8 cellular contexts compared by ENCODE assay signal in the genomic region with DNA sequence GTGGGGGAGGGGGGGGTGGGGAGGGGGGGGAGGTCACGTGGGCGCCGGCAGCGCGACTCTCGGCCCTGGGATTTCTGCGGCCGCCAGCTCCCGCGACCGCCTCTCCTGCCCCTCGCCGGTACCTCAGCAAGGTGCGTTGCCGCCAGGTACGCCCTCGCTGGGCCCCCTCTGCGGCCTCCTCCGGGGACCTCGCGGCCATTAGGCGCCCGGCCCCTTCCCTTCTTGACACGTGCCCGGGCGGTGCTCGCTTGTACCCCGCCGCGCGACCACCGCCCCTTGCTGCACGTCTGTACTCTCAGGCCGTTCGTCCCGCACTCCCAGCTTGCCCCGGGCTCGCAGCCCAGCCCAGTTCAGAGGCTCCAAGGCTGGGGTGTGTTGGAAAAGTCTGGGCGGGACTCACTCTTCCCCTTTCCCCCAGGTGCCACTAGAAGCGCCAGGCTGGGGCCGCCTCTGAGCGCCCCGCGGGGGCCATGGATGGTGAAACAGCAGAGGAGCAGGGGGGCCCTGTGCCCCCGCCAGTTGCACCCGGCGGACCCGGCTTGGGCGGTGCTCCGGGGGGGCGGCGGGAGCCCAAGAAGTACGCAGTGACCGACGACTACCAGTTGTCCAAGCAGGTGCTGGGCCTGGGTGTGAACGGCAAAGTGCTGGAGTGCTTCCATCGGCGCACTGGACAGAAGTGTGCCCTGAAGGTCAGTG. TPM values are rescaled to one million over a fixed set of nuclear protein-coding genes. Genes with fewer than 3 reads are reported as not detected.
DNase-seq lines count a peak whose midpoint lies in the region; ATAC-seq and TF ChIP-seq lines count a peak whose summit lies in the region.

A gene (plus strand): TSS at position 56 of the 696 bp plus-strand sequence. CDS start 415 bp downstream, at position 471.

- H3K36me3 ChIP-seq in hepatocyte (replicated peaks; ENCODE audit: insufficient read depth, low read depth) (no peaks in the 10 kb centered on the region), skeletal muscle satellite cell (ENCODE audit: insufficient read depth, low read length) (peaks cover 3% of the 10 kb centered on the region)

- POLR2A ChIA-PET in HEK293T (lab: Yijun Ruan, JAX) = interaction anchor here (0.6 to 3.6 kb wide), 12 partner anchors 10 to 776 kb away, joined by 3 to 12 read pairs (median 3); a partner anchor contains a TSS

- H3K9me3 Mint-ChIP-seq in activated naive CD8-positive, alpha-beta T cell treated with anti-CD3 and anti-CD28 coated beads, Interleukin-2, amount 50 U/mL, for 24 hours = no peaks in the 10 kb centered on the region

- H3K4me3 ChIP-seq in hepatocyte (peak within 1 kb of the TSS; percentile 80), skeletal muscle satellite cell (ENCODE audit: low read length) (peak within 1 kb of the TSS; percentile 97)

- H3K4me2 ChIP-seq in hepatocyte = peak within 1 kb of the TSS; percentile 93
- H3K4me2 ChIP-seq in skeletal muscle satellite cell (ENCODE audit: low read length) = peak within 1 kb of the TSS; percentile 98

- peak within 1 kb of the TSS; percentile 90 for H3K27ac Mint-ChIP-seq in activated naive CD8-positive, alpha-beta T cell treated with anti-CD3 and anti-CD28 coated beads, Interleukin-2, amount 50 U/mL, for 24 hours

- H3K9ac ChIP-seq in skeletal muscle satellite cell (ENCODE audit: low read depth, low read length) = peak within 1 kb of the TSS; percentile 95

- H3K9me2 ChIP-seq in hepatocyte (replicated peaks; ENCODE audit: insufficient read depth) = no peaks in the 10 kb centered on the region

- DNase-seq in NCI-H82 (lab: John Stamatoyannopoulos, UW) (peak; percentile 58), NCI-H82 treated with DMSO at 0.1 percent for 48 hours (lab: John Stamatoyannopoulos, UW; ENCODE audit: unreplicated experiment) (no peak), HEK293T (ENCODE audit: extremely low spot score) (no peak), NCI-H146 treated with DMSO at 0.1 percent for 48 hours (lab: John Stamatoyannopoulos, UW; ENCODE audit: unreplicated experiment) (peak; percentile 43), hepatocyte (ENCODE audit: low spot score) (peak; percentile 83), GM19240 (ENCODE audit: insufficient read length, low spot score) (no peak)
- peak; percentile 49 for DNase-seq in activated naive CD8-positive, alpha-beta T cell treated with anti-CD3 and anti-CD28 coated beads, Interleukin-2, amount 50 U/mL, for 24 hours

- CTCF ChIA-PET in HEK293T (lab: Yijun Ruan, JAX) = interaction anchor here (0.6 to 5.5 kb wide), 14 partner anchors 16 to 817 kb away, joined by 3 to 44 read pairs (median 7); a partner anchor contains a TSS

- peak within 1 kb of the TSS; percentile 86 for H2AFZ ChIP-seq in hepatocyte

- H3K27ac ChIP-seq in hepatocyte = peak within 1 kb of the TSS; percentile 98

- H3K27me3 ChIP-seq in hepatocyte (no peaks in the 10 kb centered on the region), skeletal muscle satellite cell (ENCODE audit: control insufficient read depth, insufficient read depth, low read length) (no peaks in the 10 kb centered on the region)

- H4K20me1 ChIP-seq in hepatocyte (ENCODE audit: insufficient read depth, poor library complexity, severe bottlenecking) = no peaks in the 10 kb centered on the region

- H3K36me3 Mint-ChIP-seq in activated naive CD8-positive, alpha-beta T cell treated with anti-CD3 and anti-CD28 coated beads, Interleukin-2, amount 50 U/mL, for 24 hours (ENCODE audit: low read depth) = peaks cover 36% of the 10 kb centered on the region

- 2% methylated on average over 42 of the region's 58 CpGs for WGBS in hepatocyte (ENCODE audit: low lambda C conversion rate, missing lambda C conversion rate)

- H3K79me2 ChIP-seq in hepatocyte = peaks cover 35% of the 10 kb centered on the region

- ATAC-seq in activated naive CD8-positive, alpha-beta T cell treated with anti-CD3 and anti-CD28 coated beads, Interleukin-2, amount 50 U/mL, for 24 hours = peak; percentile 0

- peak within 1 kb of the TSS; percentile 84 for H3K4me3 Mint-ChIP-seq in activated naive CD8-positive, alpha-beta T cell treated with anti-CD3 and anti-CD28 coated beads, Interleukin-2, amount 50 U/mL, for 24 hours

- no peaks in the 10 kb centered on the region for H3K27me3 Mint-ChIP-seq in activated naive CD8-positive, alpha-beta T cell treated with anti-CD3 and anti-CD28 coated beads, Interleukin-2, amount 50 U/mL, for 24 hours

- H3K4me1 ChIP-seq in hepatocyte (ENCODE audit: insufficient read depth) (peaks cover 26% of the 10 kb centered on the region), skeletal muscle satellite cell (ENCODE audit: control insufficient read depth, insufficient read depth, low read length) (peaks cover 45% of the 10 kb centered on the region)

- H3K4me1 Mint-ChIP-seq in activated naive CD8-positive, alpha-beta T cell treated with anti-CD3 and anti-CD28 coated beads, Interleukin-2, amount 50 U/mL, for 24 hours = peaks cover 71% of the 10 kb centered on the region

- TF ChIP-seq CTCF in hepatocyte (IDR thresholded peaks at IDR 0.05; ENCODE audit: poor library complexity) = no peak

- H3K9me3 ChIP-seq in hepatocyte (ENCODE audit: low read depth) (no peaks in the 10 kb centered on the region), skeletal muscle satellite cell (replicated peaks; ENCODE audit: low read length) (no peaks in the 10 kb centered on the region)

TF ChIP-seq in HEK293T, 16 proteins besides CTCF, POLR2A, EP300 and RAD21:
- TF ChIP-seq SP1 (IDR thresholded peaks at IDR 0.05) (no peak), L3MBTL2 (conservative IDR thresholded peaks at IDR 0.05) (peak; percentile 90)
TF ChIP-seq in HEK293T: peak in this region for 1.

RNA-seq across cellular contexts. Expression of the gene that starts here (rescaled TPM):
- total RNA-seq in hepatocyte = 40.5 and 43.0 TPM in 2 replicates
- 40.9 and 43.1 TPM in 2 replicates for polyA plus RNA-seq in hepatocyte
- 107 and 123 TPM in 2 replicates for total RNA-seq in skeletal muscle satellite cell (2012; rRNA removed)

Comparison
In these comparisons a context has a peak if more than half of its experiments do, and no peak if none do; other contexts are left out.
1. DNase-seq: peak in NCI-H82 (single experiment), NCI-H146 treated with DMSO at 0.1 percent for 48 hours (single experiment), activated naive CD8-positive, alpha-beta T cell treated with anti-CD3 and anti-CD28 coated beads, Interleukin-2, amount 50 U/mL, for 24 hours (single experiment) and hepatocyte (single experiment); none in NCI-H82 treated with DMSO at 0.1 percent for 48 hours (single experiment), HEK293T (single experiment) and GM19240 (single experiment).